ENCODE assay signal across 19 cellular contexts in genomic region chr5:118698774-118699173, GRCh38.
DNase-seq lines count a peak whose midpoint lies in the region; TF ChIP-seq lines count a peak whose summit lies in the region.
"Had no signal": no experiment of that assay in that cellular context is flagged by ENCODE, and none has a peak within 500 bp of the region (broad histone marks: within the 10 kb centered on the region; RNA-seq: fewer than 3 reads in every experiment).

No MANE protein-coding gene starts in this region.

- H2BK12ac ChIP-seq in neuronal stem cell (ENCODE audit: low read length), result no peak overlapping the region

- no peak overlapping the region for H3K4me2 ChIP-seq in neuronal stem cell (ENCODE audit: insufficient read depth, low read length, poor library complexity, severe bottlenecking)

- WGBS in neuronal stem cell (ENCODE audit: extremely low coverage in 2 of 2, insufficient read length in 2 of 2, insufficient replicate concordance in 1 of 2), 2 donors, result no CpG with 5 or more reads among the region's 2 CpGs

- no peak overlapping the region for H3K9ac ChIP-seq in neuronal stem cell (ENCODE audit: low read depth, low read length, poor library complexity)

- no peak overlapping the region for H3K4ac ChIP-seq in neuronal stem cell (ENCODE audit: low read length)

- H3K79me1 ChIP-seq in neuronal stem cell (ENCODE audit: low read depth, low read length), result no peaks in the 10 kb centered on the region

- H3K4me1 ChIP-seq in neuronal stem cell (ENCODE audit: control insufficient read depth in 2 of 2, insufficient read depth in 1 of 2, low read depth in 1 of 2, low read length in 2 of 2), result peaks cover 0 to 5% of the 10 kb centered on the region in 2 donors
- H3K4me1 ChIP-seq: psoas muscle, thyroid gland had no signal

- DNase-seq in KBM-7 (peak; percentile 1), epithelial cell of proximal tubule (ENCODE audit: low read depth) (no peak), neuronal stem cell (ENCODE audit: low spot score) (no peak), NCI-H2081 (lab: John Stamatoyannopoulos, UW) (no peak), activated T-cell treated with anti-CD3 and anti-CD28 coated beads for 4 hours (no peak), superior temporal gyrus (ENCODE audit: extremely low spot score) (no peak)
- DNase-seq: activated B cell treated with CpG ODN at 0.5 μM for 24 hours; activated CD4-positive, alpha-beta memory T cell treated with anti-CD3 and anti-CD28 coated beads for 36 hours; activated CD8-positive, alpha-beta memory T cell treated with anti-CD3 and anti-CD28 coated beads, Interleukin-2, amount 50 U/mL, for 48 hours; activated naive CD8-positive, alpha-beta T cell treated with anti-CD3 and anti-CD28 coated beads for 36 hours; caudate nucleus; left cardiac atrium; NCI-H1436 treated with DMSO at 0.1 percent for 48 hours; psoas muscle; RPMI8226; stimulated activated CD4-positive, alpha-beta T cell treated with anti-CD3 and anti-CD28 coated beads, Interleukin-15, amount 100 ng/mL, for 24 hours had no signal

- no peak overlapping the region for H2AFZ ChIP-seq in neuronal stem cell (ENCODE audit: low read length)

- peak overlapping the region; percentile 9 for H3K18ac ChIP-seq in neuronal stem cell (ENCODE audit: low read length)

- H3K36me3 ChIP-seq in neuronal stem cell (replicated peaks in 1 of 2; ENCODE audit: control insufficient read depth in 2 of 2, insufficient read depth in 2 of 2, low read length in 2 of 2), result no peaks in the 10 kb centered on the region
- H3K36me3 ChIP-seq: thyroid gland had no signal

- in situ Hi-C loops in KBM-7 (cut with MboI; ENCODE audit: low pct_unique_long_range_greater_than_20kb, low sequenced_read_pairs), result no loop called here

- no peak overlapping the region for H3K4me3 ChIP-seq in epithelial cell of proximal tubule (ENCODE audit: low read depth, low read length)
- H3K4me3 ChIP-seq in neuronal stem cell (ENCODE audit: low read length in 2 of 2), result no peak overlapping the region
- H3K4me3 ChIP-seq: K562, psoas muscle, thyroid gland had no signal

- no peak overlapping the region for H3K27ac ChIP-seq in neuronal stem cell (replicated peaks; ENCODE audit: low read length)
- H3K27ac ChIP-seq: psoas muscle, thyroid gland had no signal

- no peak overlapping the region for H4K91ac ChIP-seq in neuronal stem cell (ENCODE audit: low read depth, low read length, poor library complexity)

- H2AK5ac ChIP-seq in neuronal stem cell (ENCODE audit: low read depth, low read length), result no peak overlapping the region

- H3K14ac ChIP-seq in neuronal stem cell (ENCODE audit: low read length), result no peak overlapping the region

- TF ChIP-seq CTCF in GM12872 (IDR thresholded peaks at IDR 0.05; ENCODE audit: insufficient read depth, low read depth, low read length) (peak; percentile 28; the same call in 2 of the 3 replicates), epithelial cell of proximal tubule (conservative IDR thresholded peaks at IDR 0.05; ENCODE audit: low read depth, low read length) (peak; percentile 34)

- peaks cover 5 to 11% of the 10 kb centered on the region in 2 donors for H3K9me3 ChIP-seq in neuronal stem cell (replicated peaks in 1 of 2; ENCODE audit: control insufficient read depth in 2 of 2, insufficient read depth in 1 of 2, low read depth in 1 of 2, low read length in 2 of 2)
- H3K9me3 ChIP-seq: psoas muscle, thyroid gland had no signal

- no peak overlapping the region for H2BK120ac ChIP-seq in neuronal stem cell (ENCODE audit: low read depth, low read length)

- H3K23ac ChIP-seq in neuronal stem cell (ENCODE audit: low read depth, low read length, poor library complexity), result no peak overlapping the region

- H4K8ac ChIP-seq in neuronal stem cell (ENCODE audit: low read depth, low read length), result no peak overlapping the region

- no peak overlapping the region for H2BK5ac ChIP-seq in neuronal stem cell (ENCODE audit: low read length)

- H3K27me3 ChIP-seq in neuronal stem cell (ENCODE audit: control insufficient read depth in 3 of 3, insufficient read depth in 3 of 3, low read depth in 1 of 3, low read length in 3 of 3), result no peaks in the 10 kb centered on the region
- H3K27me3 ChIP-seq: thyroid gland had no signal

- H2BK15ac ChIP-seq in neuronal stem cell (ENCODE audit: low read length), result no peak overlapping the region
